1 cellular context compared by ENCODE assay signal in genomic region chr6:25691885-25692284, GRCh38.
TF ChIP-seq lines count a peak whose summit lies in the region.

No MANE protein-coding gene starts in this region.

TF ChIP-seq in GM23338, 12 proteins besides CTCF, POLR2A, EP300 and RAD21 (continued from another document):
- TF ChIP-seq, protein P1, sequence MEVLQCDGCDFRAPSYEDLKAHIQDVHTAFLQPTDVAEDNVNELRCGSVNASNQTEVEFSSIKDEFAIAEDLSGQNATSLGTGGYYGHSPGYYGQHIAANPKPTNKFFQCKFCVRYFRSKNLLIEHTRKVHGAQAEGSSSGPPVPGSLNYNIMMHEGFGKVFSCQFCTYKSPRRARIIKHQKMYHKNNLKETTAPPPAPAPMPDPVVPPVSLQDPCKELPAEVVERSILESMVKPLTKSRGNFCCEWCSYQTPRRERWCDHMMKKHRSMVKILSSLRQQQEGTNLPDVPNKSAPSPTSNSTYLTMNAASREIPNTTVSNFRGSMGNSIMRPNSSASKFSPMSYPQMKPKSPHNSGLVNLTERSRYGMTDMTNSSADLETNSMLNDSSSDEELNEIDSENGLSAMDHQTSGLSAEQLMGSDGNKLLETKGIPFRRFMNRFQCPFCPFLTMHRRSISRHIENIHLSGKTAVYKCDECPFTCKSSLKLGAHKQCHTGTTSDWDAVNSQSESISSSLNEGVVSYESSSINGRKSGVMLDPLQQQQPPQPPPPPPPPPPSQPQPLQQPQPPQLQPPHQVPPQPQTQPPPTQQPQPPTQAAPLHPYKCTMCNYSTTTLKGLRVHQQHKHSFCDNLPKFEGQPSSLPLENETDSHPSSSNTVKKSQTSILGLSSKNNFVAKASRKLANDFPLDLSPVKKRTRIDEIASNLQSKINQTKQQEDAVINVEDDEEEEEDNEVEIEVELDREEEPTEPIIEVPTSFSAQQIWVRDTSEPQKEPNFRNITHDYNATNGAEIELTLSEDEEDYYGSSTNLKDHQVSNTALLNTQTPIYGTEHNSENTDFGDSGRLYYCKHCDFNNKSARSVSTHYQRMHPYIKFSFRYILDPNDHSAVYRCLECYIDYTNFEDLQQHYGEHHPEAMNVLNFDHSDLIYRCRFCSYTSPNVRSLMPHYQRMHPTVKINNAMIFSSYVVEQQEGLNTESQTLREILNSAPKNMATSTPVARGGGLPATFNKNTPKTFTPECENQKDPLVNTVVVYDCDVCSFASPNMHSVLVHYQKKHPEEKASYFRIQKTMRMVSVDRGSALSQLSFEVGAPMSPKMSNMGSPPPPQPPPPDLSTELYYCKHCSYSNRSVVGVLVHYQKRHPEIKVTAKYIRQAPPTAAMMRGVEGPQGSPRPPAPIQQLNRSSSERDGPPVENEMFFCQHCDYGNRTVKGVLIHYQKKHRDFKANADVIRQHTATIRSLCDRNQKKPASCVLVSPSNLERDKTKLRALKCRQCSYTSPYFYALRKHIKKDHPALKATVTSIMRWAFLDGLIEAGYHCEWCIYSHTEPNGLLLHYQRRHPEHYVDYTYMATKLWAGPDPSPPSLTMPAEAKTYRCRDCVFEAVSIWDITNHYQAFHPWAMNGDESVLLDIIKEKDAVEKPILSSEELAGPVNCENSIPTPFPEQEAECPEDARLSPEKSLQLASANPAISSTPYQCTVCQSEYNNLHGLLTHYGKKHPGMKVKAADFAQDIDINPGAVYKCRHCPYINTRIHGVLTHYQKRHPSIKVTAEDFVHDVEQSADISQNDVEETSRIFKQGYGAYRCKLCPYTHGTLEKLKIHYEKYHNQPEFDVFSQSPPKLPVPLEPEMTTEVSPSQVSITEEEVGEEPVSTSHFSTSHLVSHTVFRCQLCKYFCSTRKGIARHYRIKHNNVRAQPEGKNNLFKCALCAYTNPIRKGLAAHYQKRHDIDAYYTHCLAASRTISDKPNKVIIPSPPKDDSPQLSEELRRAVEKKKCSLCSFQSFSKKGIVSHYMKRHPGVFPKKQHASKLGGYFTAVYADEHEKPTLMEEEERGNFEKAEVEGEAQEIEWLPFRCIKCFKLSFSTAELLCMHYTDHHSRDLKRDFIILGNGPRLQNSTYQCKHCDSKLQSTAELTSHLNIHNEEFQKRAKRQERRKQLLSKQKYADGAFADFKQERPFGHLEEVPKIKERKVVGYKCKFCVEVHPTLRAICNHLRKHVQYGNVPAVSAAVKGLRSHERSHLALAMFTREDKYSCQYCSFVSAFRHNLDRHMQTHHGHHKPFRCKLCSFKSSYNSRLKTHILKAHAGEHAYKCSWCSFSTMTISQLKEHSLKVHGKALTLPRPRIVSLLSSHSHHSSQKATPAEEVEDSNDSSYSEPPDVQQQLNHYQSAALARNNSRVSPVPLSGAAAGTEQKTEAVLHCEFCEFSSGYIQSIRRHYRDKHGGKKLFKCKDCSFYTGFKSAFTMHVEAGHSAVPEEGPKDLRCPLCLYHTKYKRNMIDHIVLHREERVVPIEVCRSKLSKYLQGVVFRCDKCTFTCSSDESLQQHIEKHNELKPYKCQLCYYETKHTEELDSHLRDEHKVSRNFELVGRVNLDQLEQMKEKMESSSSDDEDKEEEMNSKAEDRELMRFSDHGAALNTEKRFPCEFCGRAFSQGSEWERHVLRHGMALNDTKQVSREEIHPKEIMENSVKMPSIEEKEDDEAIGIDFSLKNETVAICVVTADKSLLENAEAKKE (CRISPR knock-in tag; IDR thresholded peaks at IDR 0.05) = no peak
- no peak for TF ChIP-seq ZNF114 (CRISPR knock-in tag; IDR thresholded peaks at IDR 0.05)
- TF ChIP-seq ZNF331 (CRISPR knock-in tag; IDR thresholded peaks at IDR 0.05; ENCODE audit: low read depth) = no peak
- no peak for TF ChIP-seq ETS1 (IDR thresholded peaks at IDR 0.05)
- TF ChIP-seq POLR2AphosphoS5 (IDR thresholded peaks at IDR 0.05; ENCODE audit: low read depth) = no peak
- no peak for TF ChIP-seq JUNB (IDR thresholded peaks at IDR 0.05; ENCODE audit: unreplicated experiment)
- TF ChIP-seq EZH2phosphoT487 (IDR thresholded peaks at IDR 0.05; ENCODE audit: unreplicated experiment) = no peak
- TF ChIP-seq CREB1 (CRISPR knock-in tag; IDR thresholded peaks at IDR 0.05; ENCODE audit: low read depth) = no peak
- TF ChIP-seq EZH2 (IDR thresholded peaks at IDR 0.05; ENCODE audit: low read depth, unreplicated experiment) = no peak
